ENCODE assay signal across 20 cellular contexts in the genomic region with DNA sequence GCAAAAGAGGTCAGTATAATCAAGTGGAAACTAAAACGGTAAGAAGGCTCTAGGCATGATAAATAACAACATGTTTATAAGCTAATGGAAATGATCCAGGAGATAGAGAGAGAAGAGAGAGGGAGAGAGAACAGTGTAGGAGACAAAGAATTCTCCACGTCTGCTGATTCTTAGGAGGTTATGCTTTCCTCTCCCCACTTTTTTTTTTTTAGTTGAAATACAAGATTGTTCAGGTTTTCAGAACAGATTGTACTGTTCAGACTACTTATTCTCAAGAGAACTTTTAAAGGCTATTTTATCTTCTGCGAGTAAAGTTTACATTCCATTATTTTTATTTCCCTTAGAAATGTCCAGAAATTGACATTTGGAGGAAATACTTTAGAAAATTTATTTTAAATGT. TPM values are rescaled to one million over a fixed set of nuclear protein-coding genes. Genes with fewer than 3 reads are reported as not detected.
DNase-seq lines count a peak whose midpoint lies in the region; ATAC-seq and TF ChIP-seq lines count a peak whose summit lies in the region.
"Had no signal": no experiment of that assay in that cellular context is flagged by ENCODE, and none has a peak within 500 bp of the region (broad histone marks: within the 10 kb centered on the region; RNA-seq: fewer than 3 reads in every experiment).

No MANE protein-coding gene starts in this region.

- peaks cover 1% of the 10 kb centered on the region for H3K36me3 Mint-ChIP-seq in chondrocyte (ENCODE audit: low read depth)
- H3K36me3 Mint-ChIP-seq in neural progenitor cell = no peaks in the 10 kb centered on the region
- H3K36me3 Mint-ChIP-seq in activated naive CD4-positive, alpha-beta T cell treated with anti-CD3 and anti-CD28 coated beads for 36 hours (ENCODE audit: low read depth) = no peaks in the 10 kb centered on the region
- H3K36me3 Mint-ChIP-seq: CD14-positive monocyte had no signal

- no peak for TF ChIP-seq CTCF in chondrocyte (IDR thresholded peaks at IDR 0.05)
- no peak for TF ChIP-seq CTCF in gastroesophageal sphincter (IDR thresholded peaks at IDR 0.05)
- TF ChIP-seq CTCF in neural progenitor cell (IDR thresholded peaks at IDR 0.05) = no peak
- TF ChIP-seq CTCF in thyroid gland (IDR thresholded peaks at IDR 0.05) = no peak
- no peak for TF ChIP-seq CTCF in smooth muscle cell (IDR thresholded peaks at IDR 0.05; ENCODE audit: borderline replicate concordance, insufficient read depth, poor library complexity, severe bottlenecking)

- ATAC-seq in gastroesophageal sphincter (peak; percentile 45), GM21381 (IDR thresholded peaks at IDR 0.05; ENCODE audit: unreplicated experiment) (no peak)

- H3F3A ChIP-seq in neural progenitor cell (ENCODE audit: low read depth) (no peaks in the 10 kb centered on the region), smooth muscle cell (ENCODE audit: low read depth) (no peaks in the 10 kb centered on the region)

- H3K4me1 Mint-ChIP-seq in chondrocyte (ENCODE audit: low read depth) = peaks cover 30% of the 10 kb centered on the region
- H3K4me1 Mint-ChIP-seq in neural progenitor cell = peaks cover 37% of the 10 kb centered on the region
- H3K4me1 Mint-ChIP-seq in activated naive CD4-positive, alpha-beta T cell treated with anti-CD3 and anti-CD28 coated beads for 36 hours (ENCODE audit: low read depth) = no peaks in the 10 kb centered on the region

- H3K9ac ChIP-seq in neural progenitor cell = no peak overlapping the region
- no peak overlapping the region for H3K9ac ChIP-seq in smooth muscle cell (ENCODE audit: low read depth)

- no peak overlapping the region for H3K4me2 ChIP-seq in neural progenitor cell
- no peak overlapping the region for H3K4me2 ChIP-seq in smooth muscle cell

- no peak overlapping the region for H2AFZ ChIP-seq in neural progenitor cell (replicated peaks)
- no peak overlapping the region for H2AFZ ChIP-seq in smooth muscle cell (ENCODE audit: low read depth)

- H3K27me3 Mint-ChIP-seq in chondrocyte (ENCODE audit: low read depth) (peaks cover 2% of the 10 kb centered on the region), neural progenitor cell (ENCODE audit: insufficient read depth, low read depth) (peaks cover 2% of the 10 kb centered on the region)
- peaks cover 6% of the 10 kb centered on the region for H3K27me3 Mint-ChIP-seq in activated naive CD4-positive, alpha-beta T cell treated with anti-CD3 and anti-CD28 coated beads for 36 hours (ENCODE audit: low read depth)

- TF ChIP-seq EP300 in gastroesophageal sphincter (IDR thresholded peaks at IDR 0.05) = no peak

- H3K9me3 Mint-ChIP-seq in chondrocyte (ENCODE audit: low read depth) = peaks cover 1% of the 10 kb centered on the region
- no peaks in the 10 kb centered on the region for H3K9me3 Mint-ChIP-seq in neural progenitor cell
- H3K9me3 Mint-ChIP-seq in activated naive CD4-positive, alpha-beta T cell treated with anti-CD3 and anti-CD28 coated beads for 36 hours = no peaks in the 10 kb centered on the region

- CTCF ChIA-PET in activated naive CD4-positive, alpha-beta T cell treated with anti-CD3 and anti-CD28 coated beads for 36 hours (lab: Charles Lee) = no interaction called here

- 16 to 20% methylated on average over 3 of the region's 3 CpGs for WGBS in gastroesophageal sphincter (ENCODE audit: low coverage in 1 of 2), 2 donors
- WGBS in thyroid gland, 2 donors = 37 to 44% methylated on average over 3 of the region's 3 CpGs
- WGBS in smooth muscle cell (ENCODE audit: low lambda C conversion rate) = 68% methylated on average over 3 of the region's 3 CpGs

- H3K4me3 ChIP-seq in gastroesophageal sphincter (no peak overlapping the region), neural progenitor cell (no peak overlapping the region), thyroid gland (replicated peaks in 1 of 3) (no peak overlapping the region), smooth muscle cell (no peak overlapping the region)

- no peak for DNase-seq in chondrocyte (ENCODE audit: low spot score)
- no peak for DNase-seq in neural progenitor cell (ENCODE audit: low spot score)
- no peak for DNase-seq in thyroid gland
- no peak for DNase-seq in smooth muscle cell (lab: John Stamatoyannopoulos, UW; ENCODE audit: unreplicated experiment)
- no peak for DNase-seq in amniotic stem cell (lab: John Stamatoyannopoulos, UW)
- DNase-seq in activated naive CD4-positive, alpha-beta T cell treated with anti-CD3 and anti-CD28 coated beads for 36 hours = no peak
- DNase-seq: DMS 273 treated with DMSO at 0.1 percent for 48 hours, GF-D8, H7, NCI-H1048, NCI-H146, NCI-H2081, NCI-H748 treated with DMSO at 0.1 percent for 48 hours, RPMI8226 had no signal

- H3K36me3 ChIP-seq in gastroesophageal sphincter = no peaks in the 10 kb centered on the region
- no peaks in the 10 kb centered on the region for H3K36me3 ChIP-seq in neural progenitor cell
- no peaks in the 10 kb centered on the region for H3K36me3 ChIP-seq in thyroid gland
- no peaks in the 10 kb centered on the region for H3K36me3 ChIP-seq in smooth muscle cell (ENCODE audit: low read depth)

- H3K79me2 ChIP-seq in neural progenitor cell (ENCODE audit: low read depth) (no peaks in the 10 kb centered on the region), smooth muscle cell (ENCODE audit: low read depth) (no peaks in the 10 kb centered on the region)

- no peak for TF ChIP-seq POLR2A in gastroesophageal sphincter (IDR thresholded peaks at IDR 0.05)
- no peak for TF ChIP-seq POLR2A in thyroid gland (IDR thresholded peaks at IDR 0.05)

- no peaks in the 10 kb centered on the region for H4K20me1 ChIP-seq in neural progenitor cell (ENCODE audit: low read depth)
- no peaks in the 10 kb centered on the region for H4K20me1 ChIP-seq in smooth muscle cell (ENCODE audit: low read depth)

- no peaks in the 10 kb centered on the region for H3K9me3 ChIP-seq in gastroesophageal sphincter
- no peaks in the 10 kb centered on the region for H3K9me3 ChIP-seq in neural progenitor cell (ENCODE audit: low read depth)
- H3K9me3 ChIP-seq in thyroid gland = no peaks in the 10 kb centered on the region
- H3K9me3 ChIP-seq in smooth muscle cell (replicated peaks; ENCODE audit: low read depth) = no peaks in the 10 kb centered on the region

- H3K4me1 ChIP-seq in gastroesophageal sphincter (peaks cover 5 to 55% (median 18%) of the 10 kb centered on the region in 3 donors), neural progenitor cell (peaks cover 14% of the 10 kb centered on the region), thyroid gland (peaks cover 12 to 16% of the 10 kb centered on the region in 2 donors), smooth muscle cell (ENCODE audit: low read depth) (no peaks in the 10 kb centered on the region)

- H3K27ac Mint-ChIP-seq in chondrocyte (ENCODE audit: unreplicated experiment) (peak overlapping the region; percentile 18), neural progenitor cell (peak overlapping the region; percentile 6)
- no peak overlapping the region for H3K27ac Mint-ChIP-seq in activated naive CD4-positive, alpha-beta T cell treated with anti-CD3 and anti-CD28 coated beads for 36 hours

- H3K4me3 Mint-ChIP-seq in chondrocyte (ENCODE audit: unreplicated experiment) (peak overlapping the region; percentile 26), neural progenitor cell (no peak overlapping the region)
- no peak overlapping the region for H3K4me3 Mint-ChIP-seq in activated naive CD4-positive, alpha-beta T cell treated with anti-CD3 and anti-CD28 coated beads for 36 hours
- H3K4me3 Mint-ChIP-seq: CD14-positive monocyte had no signal

- intact Hi-C loops in thyroid gland (cut with DNase I) = no loop called here
- intact Hi-C loops in activated naive CD4-positive, alpha-beta T cell treated with anti-CD3 and anti-CD28 coated beads for 36 hours (cut with micrococcal nuclease) = no loop called here

- H3K27me3 ChIP-seq in gastroesophageal sphincter (no peaks in the 10 kb centered on the region), neural progenitor cell (no peaks in the 10 kb centered on the region), thyroid gland (no peaks in the 10 kb centered on the region), smooth muscle cell (ENCODE audit: low read depth) (no peaks in the 10 kb centered on the region)

- peak overlapping the region; percentile 68 to 94 (median 78) for H3K27ac ChIP-seq in gastroesophageal sphincter
- no peak overlapping the region for H3K27ac ChIP-seq in neural progenitor cell
- peak overlapping the region in 2 of 3 donors; percentile 11 to 57 for H3K27ac ChIP-seq in thyroid gland
- no peak overlapping the region for H3K27ac ChIP-seq in smooth muscle cell (ENCODE audit: low read depth)

RNA-seq across cellular contexts. Expression of a gene that starts 4.0 kb away (rescaled TPM):
- total RNA-seq in chondrocyte (not detected in 3 replicates), gastroesophageal sphincter (1 to 10 TPM in 1 of 4 donors, under 1 TPM in 2, not detected in 1; 0.94 to 2.6 (median 0.94) TPM), neural progenitor cell (ENCODE audit: low replicate concordance) (2.7 TPM in 1 of 2 replicates, not detected in the other), thyroid gland (1 to 10 TPM in 1 of 4 donors, not detected in 3; 1.3 TPM), smooth muscle cell (not detected in 2 replicates)
- not detected in 2 replicates for polyA plus RNA-seq in smooth muscle cell
- not detected for total RNA-seq in activated naive CD4-positive, alpha-beta T cell treated with anti-CD3 and anti-CD28 coated beads for 36 hours
- total RNA-seq: Daoy, MCF 10A, NCI-H460 had no signal
- polyA plus RNA-seq: CD14-positive monocyte had no signal

RNA-seq across cellular contexts. Expression of a gene that starts 58.3 kb away (rescaled TPM):
- not detected in 3 replicates for total RNA-seq in chondrocyte
- under 1 TPM in 1 of 4 donors, not detected in 3; 0.58 TPM for total RNA-seq in gastroesophageal sphincter
- 0.09 TPM in 1 of 2 replicates, not detected in the other for total RNA-seq in neural progenitor cell (ENCODE audit: low replicate concordance)
- not detected for total RNA-seq in thyroid gland
- not detected in 2 replicates for total RNA-seq in smooth muscle cell
- 0.14 TPM in 1 of 2 replicates, not detected in the other for polyA plus RNA-seq in smooth muscle cell
- not detected for total RNA-seq in activated naive CD4-positive, alpha-beta T cell treated with anti-CD3 and anti-CD28 coated beads for 36 hours
- total RNA-seq: Daoy, H7, MCF 10A, NCI-H460 had no signal
- polyA plus RNA-seq: CD14-positive monocyte had no signal

Comparison
In these comparisons a context has a peak if more than half of its experiments do, and no peak if none do; other contexts are left out.
1. H3K27ac ChIP-seq: peak in gastroesophageal sphincter (4 of 4) and thyroid gland (2 of 3); none in neural progenitor cell (single experiment) and smooth muscle cell (single experiment).